In the genomic region with DNA sequence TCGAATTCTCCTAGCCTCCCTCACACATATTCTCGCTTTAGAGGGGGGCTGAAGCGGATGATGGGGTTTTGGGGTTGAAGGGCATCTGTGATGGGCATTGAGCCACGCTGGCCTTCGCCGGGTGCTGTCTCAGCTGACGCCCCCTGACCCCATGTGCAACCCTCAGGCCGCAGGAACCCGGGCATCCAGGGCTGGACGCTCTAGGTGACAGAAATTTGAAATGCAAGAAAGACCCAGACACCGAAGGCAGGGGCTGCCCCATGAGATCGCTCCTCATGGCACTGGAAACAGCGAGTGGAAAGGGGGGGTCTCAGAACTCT, we compare ENCODE assay signal across 10 cellular contexts. TPM values are rescaled to one million over a fixed set of nuclear protein-coding genes. Genes with fewer than 3 reads are reported as not detected.
DNase-seq lines count a peak whose midpoint lies in the region; ATAC-seq lines count a peak whose summit lies in the region.
"Had no signal": no experiment of that assay in that cellular context is flagged by ENCODE, and none has a peak within 500 bp of the region (broad histone marks: within the 10 kb centered on the region; RNA-seq: fewer than 3 reads in every experiment).

No MANE protein-coding gene starts in this region.

- no peak overlapping the region for H3K9ac ChIP-seq in neuronal stem cell (ENCODE audit: low read depth, low read length, poor library complexity)

- intact Hi-C loops in CD4-positive, alpha-beta memory T cell (cut with micrococcal nuclease), result loop anchor here (1.0 to 10.0 kb wide), 6 partner anchors 26 to 580 kb away; partner anchors contain the start of genes BUB3, FAM24B, IKZF5 and PLEKHA1

- no CpG with 5 or more reads among the region's 13 CpGs for WGBS in neuronal stem cell (ENCODE audit: extremely low coverage in 2 of 2, insufficient read length in 2 of 2, insufficient replicate concordance in 1 of 2), 2 donors

- DNase-seq in CD4-positive, alpha-beta memory T cell, result no peak
- DNase-seq in NCI-H69 (lab: John Stamatoyannopoulos, UW) (peak; percentile 0), neuronal stem cell (ENCODE audit: low spot score) (no peak), occipital lobe (lab: John Stamatoyannopoulos, UW) (no peak)
- peak; percentile 3 for DNase-seq in effector CD4-positive, alpha-beta T cell
- no peak for DNase-seq in stimulated activated naive CD4-positive, alpha-beta T cell treated with Interleukin-2 at 50 U/mL for 16 hours (lab: John Stamatoyannopoulos, UW)

- H4K8ac ChIP-seq in neuronal stem cell (ENCODE audit: low read depth, low read length), result peak overlapping the region; percentile 67

- peak overlapping the region in 7 of 8 donors; percentile 90 to 97 (median 91) for H3K4me3 Mint-ChIP-seq in CD4-positive, alpha-beta memory T cell

- H3K79me1 ChIP-seq in neuronal stem cell (ENCODE audit: low read depth, low read length), result no peaks in the 10 kb centered on the region

- H2BK120ac ChIP-seq in neuronal stem cell (ENCODE audit: low read depth, low read length), result no peak overlapping the region

- peak overlapping the region; percentile 26 to 73 for H3K4me3 ChIP-seq in CD4-positive, alpha-beta memory T cell (ENCODE audit: low read length in 2 of 2)
- H3K4me3 ChIP-seq in neuronal stem cell (ENCODE audit: low read length in 2 of 2), result peak overlapping the region in 1 of 2 donors; percentile 73

- peak overlapping the region; percentile 38 for H3K23ac ChIP-seq in neuronal stem cell (ENCODE audit: low read depth, low read length, poor library complexity)

- H3K4me1 ChIP-seq in CD4-positive, alpha-beta memory T cell (ENCODE audit: insufficient read depth, low read length), result peaks cover 27% of the 10 kb centered on the region
- H3K4me1 ChIP-seq in neuronal stem cell (ENCODE audit: control insufficient read depth in 2 of 2, insufficient read depth in 1 of 2, low read depth in 1 of 2, low read length in 2 of 2), result peaks cover 2 to 3% of the 10 kb centered on the region in 2 donors

- no peak overlapping the region for H2BK5ac ChIP-seq in neuronal stem cell (ENCODE audit: low read length)

- no peak overlapping the region for H4K91ac ChIP-seq in neuronal stem cell (ENCODE audit: low read depth, low read length, poor library complexity)

- no peaks in the 10 kb centered on the region for H3K9me3 ChIP-seq in CD4-positive, alpha-beta memory T cell (ENCODE audit: control insufficient read depth in 1 of 2, low read length in 2 of 2)
- H3K9me3 ChIP-seq in neuronal stem cell (replicated peaks in 1 of 2; ENCODE audit: control insufficient read depth in 2 of 2, insufficient read depth in 1 of 2, low read depth in 1 of 2, low read length in 2 of 2), result peaks cover 3 to 5% of the 10 kb centered on the region in 2 donors

- peaks cover 0 to 6% (median 1%) of the 10 kb centered on the region in 8 donors for H3K9me3 Mint-ChIP-seq in CD4-positive, alpha-beta memory T cell

- H3K18ac ChIP-seq in neuronal stem cell (ENCODE audit: low read length), result peak overlapping the region; percentile 89

- H3K36me3 Mint-ChIP-seq in CD4-positive, alpha-beta memory T cell, result peaks cover 10 to 16% of the 10 kb centered on the region in 2 donors

- H3K4me1 Mint-ChIP-seq in CD4-positive, alpha-beta memory T cell, result peaks cover 17 to 43% (median 32%) of the 10 kb centered on the region in 4 donors

- H2AFZ ChIP-seq in neuronal stem cell (ENCODE audit: low read length), result peak overlapping the region; percentile 82

- H3K27me3 ChIP-seq in CD4-positive, alpha-beta memory T cell (ENCODE audit: insufficient read depth, low read length), result no peaks in the 10 kb centered on the region
- no peaks in the 10 kb centered on the region for H3K27me3 ChIP-seq in neuronal stem cell (ENCODE audit: control insufficient read depth in 3 of 3, insufficient read depth in 3 of 3, low read depth in 1 of 3, low read length in 3 of 3)
- H3K27me3 ChIP-seq: left lung had no signal

- H3K27ac Mint-ChIP-seq in CD4-positive, alpha-beta memory T cell, result peak overlapping the region in 3 of 7 donors; percentile 93 to 98 (median 97)

- H3K36me3 ChIP-seq in CD4-positive, alpha-beta memory T cell (ENCODE audit: insufficient read depth, low read length), result no peaks in the 10 kb centered on the region
- peaks cover 0 to 29% of the 10 kb centered on the region in 2 donors for H3K36me3 ChIP-seq in neuronal stem cell (replicated peaks in 1 of 2; ENCODE audit: control insufficient read depth in 2 of 2, insufficient read depth in 2 of 2, low read length in 2 of 2)
- H3K36me3 ChIP-seq: left lung had no signal

- POLR2A ChIA-PET in CD4-positive, alpha-beta memory T cell (lab: Charles Lee; ENCODE audit: partially characterized antibody), result interaction anchor here (0.9 to 2.2 kb wide), 10 partner anchors 10 to 580 kb away, joined by 3 to 41 read pairs (median 6); partner anchors contain the start of genes ACADSB, BUB3, FAM24B and IKZF5

- H3K27me3 Mint-ChIP-seq in CD4-positive, alpha-beta memory T cell, result peaks cover 0 to 2% of the 10 kb centered on the region in 2 donors

- H2BK15ac ChIP-seq in neuronal stem cell (ENCODE audit: low read length), result peak overlapping the region; percentile 91

- H2BK12ac ChIP-seq in neuronal stem cell (ENCODE audit: low read length), result no peak overlapping the region

- H3K4me2 ChIP-seq in neuronal stem cell (ENCODE audit: insufficient read depth, low read length, poor library complexity, severe bottlenecking), result peak overlapping the region; percentile 79

- ATAC-seq in GM21528 (IDR thresholded peaks at IDR 0.05; ENCODE audit: low FRiP score, unreplicated experiment), result no peak
- no peak for ATAC-seq in GM19351 (IDR thresholded peaks at IDR 0.05; ENCODE audit: unreplicated experiment)

- H3K27ac ChIP-seq in CD4-positive, alpha-beta memory T cell (ENCODE audit: low read depth, low read length), result no peak overlapping the region
- H3K27ac ChIP-seq in neuronal stem cell (replicated peaks; ENCODE audit: low read length), result no peak overlapping the region

- H2AK5ac ChIP-seq in neuronal stem cell (ENCODE audit: low read depth, low read length), result peak overlapping the region; percentile 85

- H3K4ac ChIP-seq in neuronal stem cell (ENCODE audit: low read length), result no peak overlapping the region

- CTCF ChIA-PET in CD4-positive, alpha-beta memory T cell (lab: Charles Lee; ENCODE audit: partially characterized antibody), result interaction anchor here (1.2 to 5.8 kb wide), 4 partner anchors 25 to 1026 kb away, joined by 3 to 36 read pairs (median 3); partner anchors contain the start of genes IKZF5 and PSTK

- peak overlapping the region; percentile 58 for H3K14ac ChIP-seq in neuronal stem cell (ENCODE audit: low read length)

RNA-seq across cellular contexts. Expression of gene C10orf88, which starts 0.7 kb away (rescaled TPM):
- 10 to 100 TPM; 10.5 to 12.3 TPM for total RNA-seq in CD4-positive, alpha-beta memory T cell
- polyA plus RNA-seq in CD4-positive, alpha-beta memory T cell, result 1 to 10 TPM; 8.1 to 9.6 TPM
- polyA plus RNA-seq in neuronal stem cell (2013, experiment 1 of 2), result 8.0 TPM
- polyA plus RNA-seq in neuronal stem cell (2013, experiment 2 of 2), result 8.1 TPM
- 31.8 TPM for total RNA-seq in occipital lobe

RNA-seq across cellular contexts. Expression of gene PSTK, which starts 25.5 kb away (rescaled TPM):
- total RNA-seq in CD4-positive, alpha-beta memory T cell, result 1 to 10 TPM; 3.9 to 4.7 TPM
- polyA plus RNA-seq in CD4-positive, alpha-beta memory T cell, result 10 to 100 TPM in 1 of 2 donors, 1 to 10 TPM in 1; 6.0 to 11.6 TPM
- 11.0 TPM for polyA plus RNA-seq in neuronal stem cell (2013, experiment 1 of 2)
- polyA plus RNA-seq in neuronal stem cell (2013, experiment 2 of 2), result 11.8 TPM
- 12.9 TPM for total RNA-seq in occipital lobe

RNA-seq across cellular contexts. Expression of gene FAM24A, which starts 44.3 kb away (rescaled TPM):
- total RNA-seq in CD4-positive, alpha-beta memory T cell, result not detected
- not detected for polyA plus RNA-seq in CD4-positive, alpha-beta memory T cell
- polyA plus RNA-seq in neuronal stem cell (2013, experiment 1 of 2), result not detected
- not detected for polyA plus RNA-seq in neuronal stem cell (2013, experiment 2 of 2)
- total RNA-seq in occipital lobe, result not detected
- total RNA-seq: left lung had no signal
- polyA plus RNA-seq: thymus had no signal

RNA-seq across cellular contexts. Expression of gene IKZF5, which starts 53.9 kb away (rescaled TPM):
- total RNA-seq in CD4-positive, alpha-beta memory T cell, result 10 to 100 TPM; 37.4 to 45.9 TPM
- polyA plus RNA-seq in CD4-positive, alpha-beta memory T cell, result 10 to 100 TPM; 11.0 to 14.7 TPM
- polyA plus RNA-seq in neuronal stem cell (2013, experiment 1 of 2), result 10.5 TPM
- polyA plus RNA-seq in neuronal stem cell (2013, experiment 2 of 2), result 10.2 TPM
- total RNA-seq in occipital lobe, result 13.4 TPM

RNA-seq across cellular contexts. Expression of gene ACADSB, which starts 54.1 kb away (rescaled TPM):
- total RNA-seq in CD4-positive, alpha-beta memory T cell, result 10 to 100 TPM; 35.7 to 36.4 TPM
- polyA plus RNA-seq in CD4-positive, alpha-beta memory T cell, result 10 to 100 TPM; 26.9 to 45.3 TPM
- polyA plus RNA-seq in neuronal stem cell (2013, experiment 1 of 2), result 7.1 TPM
- polyA plus RNA-seq in neuronal stem cell (2013, experiment 2 of 2), result 7.2 TPM
- 14.5 TPM for total RNA-seq in occipital lobe

Comparison
In these comparisons a context has a peak if more than half of its experiments do, and no peak if none do; other contexts are left out.
1. DNase-seq: peak in NCI-H69 (single experiment) and effector CD4-positive, alpha-beta T cell (single experiment); none in CD4-positive, alpha-beta memory T cell (0 of 5), neuronal stem cell (single experiment), stimulated activated naive CD4-positive, alpha-beta T cell treated with Interleukin-2 at 50 U/mL for 16 hours (single experiment) and occipital lobe (single experiment).